In the genomic region with DNA sequence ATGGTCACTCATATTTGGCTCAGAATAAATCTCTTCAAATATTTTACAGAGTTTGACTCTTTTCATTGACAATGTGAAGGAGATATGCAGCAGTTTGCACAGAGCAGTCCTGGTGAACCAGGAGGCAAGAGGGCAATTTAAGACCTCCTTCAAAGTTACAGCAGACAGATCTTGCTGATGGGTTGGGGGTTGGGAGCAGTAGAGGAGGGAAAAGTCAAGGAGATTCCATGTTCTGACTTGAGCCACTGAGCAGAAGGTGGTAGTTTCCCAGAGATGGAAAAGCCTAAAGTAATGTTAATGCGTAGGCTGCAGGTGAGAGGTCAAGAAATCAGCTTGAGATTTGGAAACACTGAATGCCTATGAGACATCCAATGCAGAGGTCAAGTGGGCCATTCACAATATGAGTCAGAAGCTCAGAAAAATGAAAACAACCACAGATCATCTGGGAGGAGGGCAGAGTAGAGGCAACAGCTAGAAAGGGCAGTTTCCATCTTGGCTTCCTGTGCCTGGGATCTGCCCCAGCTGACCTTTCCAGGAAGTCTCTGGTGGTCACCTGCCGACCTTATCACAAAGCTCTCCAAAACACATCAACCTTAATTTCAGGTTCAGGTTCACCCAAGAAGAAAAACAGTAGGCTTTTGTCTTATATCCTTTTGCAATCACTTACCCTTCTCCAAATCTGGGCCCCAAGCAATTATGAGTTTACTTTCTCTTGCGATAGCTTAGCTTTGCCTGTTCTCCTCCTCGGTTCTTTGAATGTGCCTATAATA, we compare ENCODE assay signal across 1 cellular context.
TF ChIP-seq lines count a peak whose summit lies in the region.

No MANE protein-coding gene starts in this region.

TF ChIP-seq in HepG2, 621 proteins besides CTCF, POLR2A, EP300 and RAD21 (continued from another document and continues in another):
- TF ChIP-seq, protein P1, sequence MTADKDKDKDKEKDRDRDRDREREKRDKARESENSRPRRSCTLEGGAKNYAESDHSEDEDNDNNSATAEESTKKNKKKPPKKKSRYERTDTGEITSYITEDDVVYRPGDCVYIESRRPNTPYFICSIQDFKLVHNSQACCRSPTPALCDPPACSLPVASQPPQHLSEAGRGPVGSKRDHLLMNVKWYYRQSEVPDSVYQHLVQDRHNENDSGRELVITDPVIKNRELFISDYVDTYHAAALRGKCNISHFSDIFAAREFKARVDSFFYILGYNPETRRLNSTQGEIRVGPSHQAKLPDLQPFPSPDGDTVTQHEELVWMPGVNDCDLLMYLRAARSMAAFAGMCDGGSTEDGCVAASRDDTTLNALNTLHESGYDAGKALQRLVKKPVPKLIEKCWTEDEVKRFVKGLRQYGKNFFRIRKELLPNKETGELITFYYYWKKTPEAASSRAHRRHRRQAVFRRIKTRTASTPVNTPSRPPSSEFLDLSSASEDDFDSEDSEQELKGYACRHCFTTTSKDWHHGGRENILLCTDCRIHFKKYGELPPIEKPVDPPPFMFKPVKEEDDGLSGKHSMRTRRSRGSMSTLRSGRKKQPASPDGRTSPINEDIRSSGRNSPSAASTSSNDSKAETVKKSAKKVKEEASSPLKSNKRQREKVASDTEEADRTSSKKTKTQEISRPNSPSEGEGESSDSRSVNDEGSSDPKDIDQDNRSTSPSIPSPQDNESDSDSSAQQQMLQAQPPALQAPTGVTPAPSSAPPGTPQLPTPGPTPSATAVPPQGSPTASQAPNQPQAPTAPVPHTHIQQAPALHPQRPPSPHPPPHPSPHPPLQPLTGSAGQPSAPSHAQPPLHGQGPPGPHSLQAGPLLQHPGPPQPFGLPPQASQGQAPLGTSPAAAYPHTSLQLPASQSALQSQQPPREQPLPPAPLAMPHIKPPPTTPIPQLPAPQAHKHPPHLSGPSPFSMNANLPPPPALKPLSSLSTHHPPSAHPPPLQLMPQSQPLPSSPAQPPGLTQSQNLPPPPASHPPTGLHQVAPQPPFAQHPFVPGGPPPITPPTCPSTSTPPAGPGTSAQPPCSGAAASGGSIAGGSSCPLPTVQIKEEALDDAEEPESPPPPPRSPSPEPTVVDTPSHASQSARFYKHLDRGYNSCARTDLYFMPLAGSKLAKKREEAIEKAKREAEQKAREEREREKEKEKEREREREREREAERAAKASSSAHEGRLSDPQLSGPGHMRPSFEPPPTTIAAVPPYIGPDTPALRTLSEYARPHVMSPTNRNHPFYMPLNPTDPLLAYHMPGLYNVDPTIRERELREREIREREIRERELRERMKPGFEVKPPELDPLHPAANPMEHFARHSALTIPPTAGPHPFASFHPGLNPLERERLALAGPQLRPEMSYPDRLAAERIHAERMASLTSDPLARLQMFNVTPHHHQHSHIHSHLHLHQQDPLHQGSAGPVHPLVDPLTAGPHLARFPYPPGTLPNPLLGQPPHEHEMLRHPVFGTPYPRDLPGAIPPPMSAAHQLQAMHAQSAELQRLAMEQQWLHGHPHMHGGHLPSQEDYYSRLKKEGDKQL (CRISPR knock-in tag; IDR thresholded peaks at IDR 0.05; ENCODE audit: low read depth), result peak; percentile 76
- TF ChIP-seq ZNF660 (CRISPR knock-in tag; IDR thresholded peaks at IDR 0.05; ENCODE audit: borderline replicate concordance, low read depth) (no peak), HCFC1 (IDR thresholded peaks at IDR 0.05; ENCODE audit: low read depth, low read length) (no peak), CBX5 (CRISPR knock-in tag; IDR thresholded peaks at IDR 0.05; ENCODE audit: borderline replicate concordance) (peak; percentile 88), ZNF207 (IDR thresholded peaks at IDR 0.05; ENCODE audit: borderline replicate concordance) (no peak), ZNF572 (CRISPR knock-in tag; IDR thresholded peaks at IDR 0.05) (no peak), SSRP1 (CRISPR knock-in tag; IDR thresholded peaks at IDR 0.05) (peak; percentile 91; the same call in 1 of the 2 replicates), PHF21A (CRISPR knock-in tag; IDR thresholded peaks at IDR 0.05) (peak; percentile 46; the same call in 1 of the 2 replicates), ZNF253 (CRISPR knock-in tag; IDR thresholded peaks at IDR 0.05; ENCODE audit: borderline replicate concordance) (no peak), HOXA3 (CRISPR knock-in tag; IDR thresholded peaks at IDR 0.05) (peak; percentile 63), ZNF674 (CRISPR knock-in tag; IDR thresholded peaks at IDR 0.05; ENCODE audit: low read depth) (no peak), TGIF2 (CRISPR knock-in tag; IDR thresholded peaks at IDR 0.05) (no peak), HHEX (CRISPR knock-in tag; IDR thresholded peaks at IDR 0.05) (no peak), RBM22 (optimal IDR thresholded peaks at IDR 0.05; ENCODE audit: low read length) (no peak), ZBTB8A (CRISPR knock-in tag; IDR thresholded peaks at IDR 0.05; ENCODE audit: borderline replicate concordance, low read depth) (no peak), ZSCAN29 (CRISPR knock-in tag; conservative IDR thresholded peaks at IDR 0.05) (no peak), GTF3A (CRISPR knock-in tag; conservative IDR thresholded peaks at IDR 0.05) (no peak), BHLHE40 (IDR thresholded peaks at IDR 0.05; ENCODE audit: low read length) (peak; percentile 78), SP1 (IDR thresholded peaks at IDR 0.05) (no peak), SP1 (CRISPR knock-in tag; IDR thresholded peaks at IDR 0.05) (no peak), ZNF703 (CRISPR knock-in tag; IDR thresholded peaks at IDR 0.05; ENCODE audit: borderline replicate concordance) (no peak)
- TF ChIP-seq, protein P2, sequence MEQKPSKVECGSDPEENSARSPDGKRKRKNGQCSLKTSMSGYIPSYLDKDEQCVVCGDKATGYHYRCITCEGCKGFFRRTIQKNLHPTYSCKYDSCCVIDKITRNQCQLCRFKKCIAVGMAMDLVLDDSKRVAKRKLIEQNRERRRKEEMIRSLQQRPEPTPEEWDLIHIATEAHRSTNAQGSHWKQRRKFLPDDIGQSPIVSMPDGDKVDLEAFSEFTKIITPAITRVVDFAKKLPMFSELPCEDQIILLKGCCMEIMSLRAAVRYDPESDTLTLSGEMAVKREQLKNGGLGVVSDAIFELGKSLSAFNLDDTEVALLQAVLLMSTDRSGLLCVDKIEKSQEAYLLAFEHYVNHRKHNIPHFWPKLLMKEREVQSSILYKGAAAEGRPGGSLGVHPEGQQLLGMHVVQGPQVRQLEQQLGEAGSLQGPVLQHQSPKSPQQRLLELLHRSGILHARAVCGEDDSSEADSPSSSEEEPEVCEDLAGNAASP (CRISPR knock-in tag; IDR thresholded peaks at IDR 0.05; ENCODE audit: borderline replicate concordance), result peak; percentile 97; the same call in 1 of the 2 replicates
- TF ChIP-seq, protein P3, sequence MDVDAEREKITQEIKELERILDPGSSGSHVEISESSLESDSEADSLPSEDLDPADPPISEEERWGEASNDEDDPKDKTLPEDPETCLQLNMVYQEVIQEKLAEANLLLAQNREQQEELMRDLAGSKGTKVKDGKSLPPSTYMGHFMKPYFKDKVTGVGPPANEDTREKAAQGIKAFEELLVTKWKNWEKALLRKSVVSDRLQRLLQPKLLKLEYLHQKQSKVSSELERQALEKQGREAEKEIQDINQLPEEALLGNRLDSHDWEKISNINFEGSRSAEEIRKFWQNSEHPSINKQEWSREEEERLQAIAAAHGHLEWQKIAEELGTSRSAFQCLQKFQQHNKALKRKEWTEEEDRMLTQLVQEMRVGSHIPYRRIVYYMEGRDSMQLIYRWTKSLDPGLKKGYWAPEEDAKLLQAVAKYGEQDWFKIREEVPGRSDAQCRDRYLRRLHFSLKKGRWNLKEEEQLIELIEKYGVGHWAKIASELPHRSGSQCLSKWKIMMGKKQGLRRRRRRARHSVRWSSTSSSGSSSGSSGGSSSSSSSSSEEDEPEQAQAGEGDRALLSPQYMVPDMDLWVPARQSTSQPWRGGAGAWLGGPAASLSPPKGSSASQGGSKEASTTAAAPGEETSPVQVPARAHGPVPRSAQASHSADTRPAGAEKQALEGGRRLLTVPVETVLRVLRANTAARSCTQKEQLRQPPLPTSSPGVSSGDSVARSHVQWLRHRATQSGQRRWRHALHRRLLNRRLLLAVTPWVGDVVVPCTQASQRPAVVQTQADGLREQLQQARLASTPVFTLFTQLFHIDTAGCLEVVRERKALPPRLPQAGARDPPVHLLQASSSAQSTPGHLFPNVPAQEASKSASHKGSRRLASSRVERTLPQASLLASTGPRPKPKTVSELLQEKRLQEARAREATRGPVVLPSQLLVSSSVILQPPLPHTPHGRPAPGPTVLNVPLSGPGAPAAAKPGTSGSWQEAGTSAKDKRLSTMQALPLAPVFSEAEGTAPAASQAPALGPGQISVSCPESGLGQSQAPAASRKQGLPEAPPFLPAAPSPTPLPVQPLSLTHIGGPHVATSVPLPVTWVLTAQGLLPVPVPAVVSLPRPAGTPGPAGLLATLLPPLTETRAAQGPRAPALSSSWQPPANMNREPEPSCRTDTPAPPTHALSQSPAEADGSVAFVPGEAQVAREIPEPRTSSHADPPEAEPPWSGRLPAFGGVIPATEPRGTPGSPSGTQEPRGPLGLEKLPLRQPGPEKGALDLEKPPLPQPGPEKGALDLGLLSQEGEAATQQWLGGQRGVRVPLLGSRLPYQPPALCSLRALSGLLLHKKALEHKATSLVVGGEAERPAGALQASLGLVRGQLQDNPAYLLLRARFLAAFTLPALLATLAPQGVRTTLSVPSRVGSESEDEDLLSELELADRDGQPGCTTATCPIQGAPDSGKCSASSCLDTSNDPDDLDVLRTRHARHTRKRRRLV (CRISPR knock-in tag; IDR thresholded peaks at IDR 0.05), result no peak
- TF ChIP-seq, protein P4, sequence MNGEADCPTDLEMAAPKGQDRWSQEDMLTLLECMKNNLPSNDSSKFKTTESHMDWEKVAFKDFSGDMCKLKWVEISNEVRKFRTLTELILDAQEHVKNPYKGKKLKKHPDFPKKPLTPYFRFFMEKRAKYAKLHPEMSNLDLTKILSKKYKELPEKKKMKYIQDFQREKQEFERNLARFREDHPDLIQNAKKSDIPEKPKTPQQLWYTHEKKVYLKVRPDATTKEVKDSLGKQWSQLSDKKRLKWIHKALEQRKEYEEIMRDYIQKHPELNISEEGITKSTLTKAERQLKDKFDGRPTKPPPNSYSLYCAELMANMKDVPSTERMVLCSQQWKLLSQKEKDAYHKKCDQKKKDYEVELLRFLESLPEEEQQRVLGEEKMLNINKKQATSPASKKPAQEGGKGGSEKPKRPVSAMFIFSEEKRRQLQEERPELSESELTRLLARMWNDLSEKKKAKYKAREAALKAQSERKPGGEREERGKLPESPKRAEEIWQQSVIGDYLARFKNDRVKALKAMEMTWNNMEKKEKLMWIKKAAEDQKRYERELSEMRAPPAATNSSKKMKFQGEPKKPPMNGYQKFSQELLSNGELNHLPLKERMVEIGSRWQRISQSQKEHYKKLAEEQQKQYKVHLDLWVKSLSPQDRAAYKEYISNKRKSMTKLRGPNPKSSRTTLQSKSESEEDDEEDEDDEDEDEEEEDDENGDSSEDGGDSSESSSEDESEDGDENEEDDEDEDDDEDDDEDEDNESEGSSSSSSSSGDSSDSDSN (CRISPR knock-in tag; IDR thresholded peaks at IDR 0.05), result peak; percentile 26; the same call in 1 of the 2 replicates
- TF ChIP-seq, protein P5, sequence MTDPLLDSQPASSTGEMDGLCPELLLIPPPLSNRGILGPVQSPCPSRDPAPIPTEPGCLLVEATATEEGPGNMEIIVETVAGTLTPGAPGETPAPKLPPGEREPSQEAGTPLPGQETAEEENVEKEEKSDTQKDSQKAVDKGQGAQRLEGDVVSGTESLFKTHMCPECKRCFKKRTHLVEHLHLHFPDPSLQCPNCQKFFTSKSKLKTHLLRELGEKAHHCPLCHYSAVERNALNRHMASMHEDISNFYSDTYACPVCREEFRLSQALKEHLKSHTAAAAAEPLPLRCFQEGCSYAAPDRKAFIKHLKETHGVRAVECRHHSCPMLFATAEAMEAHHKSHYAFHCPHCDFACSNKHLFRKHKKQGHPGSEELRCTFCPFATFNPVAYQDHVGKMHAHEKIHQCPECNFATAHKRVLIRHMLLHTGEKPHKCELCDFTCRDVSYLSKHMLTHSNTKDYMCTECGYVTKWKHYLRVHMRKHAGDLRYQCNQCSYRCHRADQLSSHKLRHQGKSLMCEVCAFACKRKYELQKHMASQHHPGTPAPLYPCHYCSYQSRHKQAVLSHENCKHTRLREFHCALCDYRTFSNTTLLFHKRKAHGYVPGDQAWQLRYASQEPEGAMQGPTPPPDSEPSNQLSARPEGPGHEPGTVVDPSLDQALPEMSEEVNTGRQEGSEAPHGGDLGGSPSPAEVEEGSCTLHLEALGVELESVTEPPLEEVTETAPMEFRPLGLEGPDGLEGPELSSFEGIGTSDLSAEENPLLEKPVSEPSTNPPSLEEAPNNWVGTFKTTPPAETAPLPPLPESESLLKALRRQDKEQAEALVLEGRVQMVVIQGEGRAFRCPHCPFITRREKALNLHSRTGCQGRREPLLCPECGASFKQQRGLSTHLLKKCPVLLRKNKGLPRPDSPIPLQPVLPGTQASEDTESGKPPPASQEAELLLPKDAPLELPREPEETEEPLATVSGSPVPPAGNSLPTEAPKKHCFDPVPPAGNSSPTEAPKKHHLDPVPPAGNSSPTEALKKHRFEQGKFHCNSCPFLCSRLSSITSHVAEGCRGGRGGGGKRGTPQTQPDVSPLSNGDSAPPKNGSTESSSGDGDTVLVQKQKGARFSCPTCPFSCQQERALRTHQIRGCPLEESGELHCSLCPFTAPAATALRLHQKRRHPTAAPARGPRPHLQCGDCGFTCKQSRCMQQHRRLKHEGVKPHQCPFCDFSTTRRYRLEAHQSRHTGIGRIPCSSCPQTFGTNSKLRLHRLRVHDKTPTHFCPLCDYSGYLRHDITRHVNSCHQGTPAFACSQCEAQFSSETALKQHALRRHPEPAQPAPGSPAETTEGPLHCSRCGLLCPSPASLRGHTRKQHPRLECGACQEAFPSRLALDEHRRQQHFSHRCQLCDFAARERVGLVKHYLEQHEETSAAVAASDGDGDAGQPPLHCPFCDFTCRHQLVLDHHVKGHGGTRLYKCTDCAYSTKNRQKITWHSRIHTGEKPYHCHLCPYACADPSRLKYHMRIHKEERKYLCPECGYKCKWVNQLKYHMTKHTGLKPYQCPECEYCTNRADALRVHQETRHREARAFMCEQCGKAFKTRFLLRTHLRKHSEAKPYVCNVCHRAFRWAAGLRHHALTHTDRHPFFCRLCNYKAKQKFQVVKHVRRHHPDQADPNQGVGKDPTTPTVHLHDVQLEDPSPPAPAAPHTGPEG (CRISPR knock-in tag; IDR thresholded peaks at IDR 0.05), result no peak
- TF ChIP-seq, protein P6, sequence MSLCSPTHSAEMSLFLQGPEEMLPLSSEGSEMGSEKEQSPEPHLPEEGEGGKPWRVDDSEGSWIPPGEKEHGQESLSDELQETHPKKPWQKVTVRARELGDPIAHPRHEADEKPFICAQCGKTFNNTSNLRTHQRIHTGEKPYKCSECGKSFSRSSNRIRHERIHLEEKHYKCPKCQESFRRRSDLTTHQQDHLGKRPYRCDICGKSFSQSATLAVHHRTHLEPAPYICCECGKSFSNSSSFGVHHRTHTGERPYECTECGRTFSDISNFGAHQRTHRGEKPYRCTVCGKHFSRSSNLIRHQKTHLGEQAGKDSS (CRISPR knock-in tag; IDR thresholded peaks at IDR 0.05; ENCODE audit: borderline replicate concordance, low read depth), result peak; percentile 40; the same call in 1 of the 2 replicates
- TF ChIP-seq, protein P7, sequence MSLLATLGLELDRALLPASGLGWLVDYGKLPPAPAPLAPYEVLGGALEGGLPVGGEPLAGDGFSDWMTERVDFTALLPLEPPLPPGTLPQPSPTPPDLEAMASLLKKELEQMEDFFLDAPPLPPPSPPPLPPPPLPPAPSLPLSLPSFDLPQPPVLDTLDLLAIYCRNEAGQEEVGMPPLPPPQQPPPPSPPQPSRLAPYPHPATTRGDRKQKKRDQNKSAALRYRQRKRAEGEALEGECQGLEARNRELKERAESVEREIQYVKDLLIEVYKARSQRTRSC (CRISPR knock-in tag; IDR thresholded peaks at IDR 0.05; ENCODE audit: low read depth), result no peak
- TF ChIP-seq, protein P8, sequence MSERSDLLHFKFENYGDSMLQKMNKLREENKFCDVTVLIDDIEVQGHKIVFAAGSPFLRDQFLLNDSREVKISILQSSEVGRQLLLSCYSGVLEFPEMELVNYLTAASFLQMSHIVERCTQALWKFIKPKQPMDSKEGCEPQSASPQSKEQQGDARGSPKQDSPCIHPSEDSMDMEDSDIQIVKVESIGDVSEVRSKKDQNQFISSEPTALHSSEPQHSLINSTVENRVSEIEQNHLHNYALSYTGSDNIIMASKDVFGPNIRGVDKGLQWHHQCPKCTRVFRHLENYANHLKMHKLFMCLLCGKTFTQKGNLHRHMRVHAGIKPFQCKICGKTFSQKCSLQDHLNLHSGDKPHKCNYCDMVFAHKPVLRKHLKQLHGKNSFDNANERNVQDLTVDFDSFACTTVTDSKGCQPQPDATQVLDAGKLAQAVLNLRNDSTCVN (CRISPR knock-in tag; IDR thresholded peaks at IDR 0.05; ENCODE audit: borderline replicate concordance), result peak; percentile 82
